ENCODE assay signal across 11 cellular contexts in genomic region chr16:51155199-51155607, GRCh38. TPM values are rescaled to one million over a fixed set of nuclear protein-coding genes. Genes with fewer than 3 reads are reported as not detected.
DNase-seq lines count a peak whose midpoint lies in the region; ATAC-seq and TF ChIP-seq lines count a peak whose summit lies in the region.
"Had no signal": no experiment of that assay in that cellular context is flagged by ENCODE, and none has a peak within 500 bp of the region (broad histone marks: within the 10 kb centered on the region; RNA-seq: fewer than 3 reads in every experiment).

No MANE protein-coding gene starts in this region.

- intact Hi-C loops in ovary (cut with DNase I), result loop anchor here in 1 of 4 donors (10.0 kb wide), 1 partner anchor 90 kb away; no protein-coding TSS in a partner anchor

- TF ChIP-seq EP300 in ovary (IDR thresholded peaks at IDR 0.05), result no peak

- 28 to 60% (median 50%) methylated on average over 20 of the region's 20 CpGs for WGBS in ovary, 3 donors

- H3K4me1 Mint-ChIP-seq in activated CD8-positive, alpha-beta memory T cell treated with anti-CD3 and anti-CD28 coated beads, Interleukin-2, amount 10 ng/mL, durations not matched to agents 7 days and 5 days, result no peaks in the 10 kb centered on the region

- H3K4me3 Mint-ChIP-seq in activated CD8-positive, alpha-beta memory T cell treated with anti-CD3 and anti-CD28 coated beads, Interleukin-2, amount 10 ng/mL, durations not matched to agents 7 days and 5 days, result no peak overlapping the region
- H3K4me3 Mint-ChIP-seq: activated T-cell treated with anti-CD3 and anti-CD28 coated beads, Interleukin-2, amount 50 U/mL, for 4 hours had no signal

- no peak for TF ChIP-seq POLR2A in ovary (IDR thresholded peaks at IDR 0.05)

- H3K27me3 Mint-ChIP-seq in activated CD8-positive, alpha-beta memory T cell treated with anti-CD3 and anti-CD28 coated beads, Interleukin-2, amount 10 ng/mL, durations not matched to agents 7 days and 5 days, result peaks cover 63% of the 10 kb centered on the region

- H3K36me3 ChIP-seq in ovary, result no peaks in the 10 kb centered on the region

- no peak overlapping the region for H3K27ac ChIP-seq in ovary

- H3K9me3 Mint-ChIP-seq in activated CD8-positive, alpha-beta memory T cell treated with anti-CD3 and anti-CD28 coated beads, Interleukin-2, amount 10 ng/mL, durations not matched to agents 7 days and 5 days (ENCODE audit: low read depth), result peaks cover 3% of the 10 kb centered on the region
- H3K9me3 Mint-ChIP-seq: activated T-cell treated with anti-CD3 and anti-CD28 coated beads, Interleukin-2, amount 50 U/mL, for 4 hours had no signal

- ATAC-seq in activated CD8-positive, alpha-beta memory T cell treated with anti-CD3 and anti-CD28 coated beads, Interleukin-2, amount 10 ng/mL, durations not matched to agents 7 days and 5 days, result no peak
- no peak for ATAC-seq in HG03460 (IDR thresholded peaks at IDR 0.05; ENCODE audit: unreplicated experiment)
- ATAC-seq: activated T-cell treated with anti-CD3 and anti-CD28 coated beads, Interleukin-2, amount 50 U/mL, for 4 hours had no signal

- H3K27me3 ChIP-seq in ovary, result no peaks in the 10 kb centered on the region

- peaks cover 11% of the 10 kb centered on the region for H3K36me3 Mint-ChIP-seq in activated CD8-positive, alpha-beta memory T cell treated with anti-CD3 and anti-CD28 coated beads, Interleukin-2, amount 10 ng/mL, durations not matched to agents 7 days and 5 days

- CTCF ChIA-PET in activated CD8-positive, alpha-beta memory T cell treated with anti-CD3 and anti-CD28 coated beads, Interleukin-2, amount 10 ng/mL, durations not matched to agents 7 days and 5 days (lab: Charles Lee), result no interaction called here

- TF ChIP-seq CTCF in AG09309 (IDR thresholded peaks at IDR 0.05; ENCODE audit: control insufficient read depth, insufficient read depth, low read depth, low read length, missing control alignments) (no peak), fibroblast of villous mesenchyme (IDR thresholded peaks at IDR 0.05; ENCODE audit: insufficient read depth, low read depth, low read length) (no peak), ovary (IDR thresholded peaks at IDR 0.05) (no peak)

- H3K27ac Mint-ChIP-seq in activated CD8-positive, alpha-beta memory T cell treated with anti-CD3 and anti-CD28 coated beads, Interleukin-2, amount 10 ng/mL, durations not matched to agents 7 days and 5 days, result no peak overlapping the region

- H3K4me1 ChIP-seq in ovary (ENCODE audit: insufficient read depth), result peaks cover 2% of the 10 kb centered on the region

- H3K9me3 ChIP-seq in ovary, result no peaks in the 10 kb centered on the region

- DNase-seq in AG09309 (ENCODE audit: low read depth), result no peak
- DNase-seq in M059J (ENCODE audit: low read depth), result peak; percentile 74
- DNase-seq in fibroblast of villous mesenchyme (ENCODE audit: low read depth), result peak; percentile 61
- DNase-seq in ovary, result peak in 3 of 5 donors; percentile 30 to 57 (median 30)
- no peak for DNase-seq in NCI-H1092 (lab: John Stamatoyannopoulos, UW)
- no peak for DNase-seq in activated CD8-positive, alpha-beta memory T cell treated with anti-CD3 and anti-CD28 coated beads, Interleukin-2, amount 10 ng/mL, durations not matched to agents 7 days and 5 days
- DNase-seq in NOMO-1 treated with dmso at 0.1 percent for 144 hours (lab: John Stamatoyannopoulos, UW; ENCODE audit: unreplicated experiment), result no peak
- DNase-seq: activated T-cell treated with anti-CD3 and anti-CD28 coated beads, Interleukin-2, amount 50 U/mL, for 4 hours; naive B cell had no signal

- H3K4me3 ChIP-seq in AG09309 (ENCODE audit: control insufficient read depth, low read depth, low read length) (peak overlapping the region; percentile 51), fibroblast of villous mesenchyme (ENCODE audit: low read depth, low read length) (peak overlapping the region; percentile 48), ovary (peak overlapping the region; percentile 39)

RNA-seq across cellular contexts. Expression of gene SALL1, which starts 4.1 kb away (rescaled TPM):
- total RNA-seq in M059J (2014; rRNA removed; shearing (Covaris generic)), result 9.5 and 12.1 TPM in 2 replicates
- total RNA-seq in fibroblast of villous mesenchyme (3.5 and 4.5 TPM in 2 replicates), ovary (10 to 100 TPM in 2 of 7 donors, 1 to 10 TPM in 5; 3.0 to 20.7 (median 6.7) TPM)
- polyA plus RNA-seq in ovary, result 1 to 10 TPM; 1.7 to 4.0 TPM
- total RNA-seq in activated CD8-positive, alpha-beta memory T cell treated with anti-CD3 and anti-CD28 coated beads, Interleukin-2, amount 10 ng/mL, durations not matched to agents 7 days and 5 days, result not detected
- total RNA-seq: activated T-cell treated with anti-CD3 and anti-CD28 coated beads, Interleukin-2, amount 50 U/mL, for 4 hours; HT-29 had no signal

Comparison
In these comparisons a context has a peak if more than half of its experiments do, and no peak if none do; other contexts are left out.
1. DNase-seq: peak in M059J (single experiment), fibroblast of villous mesenchyme (single experiment) and ovary (3 of 5); none in AG09309 (single experiment), NCI-H1092 (single experiment), activated CD8-positive, alpha-beta memory T cell treated with anti-CD3 and anti-CD28 coated beads, Interleukin-2, amount 10 ng/mL, durations not matched to agents 7 days and 5 days (single experiment) and NOMO-1 treated with dmso at 0.1 percent for 144 hours (single experiment).
2. Peak in every context shown above with its lines, with median percentiles within 50 percentile points of each other: H3K4me3 ChIP-seq.